Comparison of ENCODE assay signal across 1 cellular context in genomic region chr7:99562832-99563231, GRCh38.
TF ChIP-seq lines count a peak whose summit lies in the region.

No MANE protein-coding gene starts in this region.

TF ChIP-seq in HEK293, 187 proteins besides CTCF, POLR2A, EP300 and RAD21 (continued from another document and continues in another):
- no peak for TF ChIP-seq ZBTB10 (tag by site-specific recombination; IDR thresholded peaks at IDR 0.05)
- TF ChIP-seq MYNN (tag by site-specific recombination; IDR thresholded peaks at IDR 0.05; ENCODE audit: borderline replicate concordance): no peak
- TF ChIP-seq MZF1 (tag by site-specific recombination; IDR thresholded peaks at IDR 0.05; ENCODE audit: borderline replicate concordance): no peak
- TF ChIP-seq ZIC2 (tag by site-specific recombination; IDR thresholded peaks at IDR 0.05): peak; percentile 45
- TF ChIP-seq ZNF292 (tag by site-specific recombination; IDR thresholded peaks at IDR 0.05; ENCODE audit: borderline replicate concordance, low read depth): no peak
- TF ChIP-seq ZNF398 (tag by site-specific recombination; IDR thresholded peaks at IDR 0.05): peak; percentile 26; the same call in 1 of the 2 replicates
- TF ChIP-seq KLF17 (tag by site-specific recombination; IDR thresholded peaks at IDR 0.05): peak; percentile 96
- peak; percentile 68 for TF ChIP-seq ZNF335 (tag by site-specific recombination; conservative IDR thresholded peaks at IDR 0.05)
- TF ChIP-seq ZNF394 (tag by site-specific recombination; IDR thresholded peaks at IDR 0.05; ENCODE audit: borderline replicate concordance): peak; percentile 66; the same call in 1 of the 2 replicates
- no peak for TF ChIP-seq ZFP37 (tag by site-specific recombination; IDR thresholded peaks at IDR 0.05)
- TF ChIP-seq ZNF121 (tag by site-specific recombination; IDR thresholded peaks at IDR 0.05): no peak
- TF ChIP-seq ZNF311 (tag by site-specific recombination; IDR thresholded peaks at IDR 0.05; ENCODE audit: borderline replicate concordance): no peak
- no peak for TF ChIP-seq ZNF704 (tag by site-specific recombination; IDR thresholded peaks at IDR 0.05)
- peak; percentile 89 for TF ChIP-seq ZNF2 (tag by site-specific recombination; IDR thresholded peaks at IDR 0.05)
- no peak for TF ChIP-seq ZNF549 (tag by site-specific recombination; IDR thresholded peaks at IDR 0.05)
- no peak for TF ChIP-seq YY1 (tag by site-specific recombination; IDR thresholded peaks at IDR 0.05)
- TF ChIP-seq ZNF488 (tag by site-specific recombination; IDR thresholded peaks at IDR 0.05): no peak
- TF ChIP-seq ZSCAN23 (tag by site-specific recombination; IDR thresholded peaks at IDR 0.05): 0 out of 2 replicates have a peak, but pooled peaks have one; percentile 33
- no peak for TF ChIP-seq OVOL3 (tag by site-specific recombination; IDR thresholded peaks at IDR 0.05)
- TF ChIP-seq ZNF26 (tag by site-specific recombination; IDR thresholded peaks at IDR 0.05): no peak
- TF ChIP-seq IKZF3 (tag by site-specific recombination; IDR thresholded peaks at IDR 0.05): 0 out of 2 replicates have a peak, but pooled peaks have one; percentile 40
- no peak for TF ChIP-seq TCF7L2 (IDR thresholded peaks at IDR 0.05; ENCODE audit: borderline replicate concordance, low read depth, low read length)
- TF ChIP-seq ZNF621 (tag by site-specific recombination; IDR thresholded peaks at IDR 0.05): no peak
- TF ChIP-seq ZNF658 (tag by site-specific recombination; IDR thresholded peaks at IDR 0.05): no peak
- no peak for TF ChIP-seq ZBTB1 (tag by site-specific recombination; IDR thresholded peaks at IDR 0.05)
- peak; percentile 73 for TF ChIP-seq ZNF639 (tag by site-specific recombination; IDR thresholded peaks at IDR 0.05)
- TF ChIP-seq ZEB2 (tag by site-specific recombination; IDR thresholded peaks at IDR 0.05): peak; percentile 89
- TF ChIP-seq ZNF148 (tag by site-specific recombination; IDR thresholded peaks at IDR 0.05; ENCODE audit: borderline replicate concordance): no peak
- no peak for TF ChIP-seq ZNF510 (tag by site-specific recombination; IDR thresholded peaks at IDR 0.05; ENCODE audit: insufficient replicate concordance)
- peak; percentile 89 for TF ChIP-seq GFI1B (tag by site-specific recombination; IDR thresholded peaks at IDR 0.05)
- TF ChIP-seq ZNF596 (tag by site-specific recombination; IDR thresholded peaks at IDR 0.05): no peak
- no peak for TF ChIP-seq ZNF654 (tag by site-specific recombination; IDR thresholded peaks at IDR 0.05; ENCODE audit: low read depth)
- 0 out of 2 replicates have a peak, but pooled peaks have one; percentile 70 for TF ChIP-seq ZNF391 (tag by site-specific recombination; IDR thresholded peaks at IDR 0.05; ENCODE audit: borderline replicate concordance, low read depth)
- peak; percentile 62; the same call in 1 of the 2 replicates for TF ChIP-seq KLF7 (tag by site-specific recombination; IDR thresholded peaks at IDR 0.05; ENCODE audit: borderline replicate concordance)
- TF ChIP-seq ZNF561 (tag by site-specific recombination; IDR thresholded peaks at IDR 0.05; ENCODE audit: borderline replicate concordance): no peak
- peak; percentile 57; the same call in 1 of the 2 replicates for TF ChIP-seq PATZ1 (tag by site-specific recombination; IDR thresholded peaks at IDR 0.05)
- 0 out of 2 replicates have a peak, but pooled peaks have one; percentile 37 for TF ChIP-seq ZNF843 (tag by site-specific recombination; IDR thresholded peaks at IDR 0.05)
- no peak for TF ChIP-seq ZNF132 (tag by site-specific recombination; IDR thresholded peaks at IDR 0.05; ENCODE audit: borderline replicate concordance)
- TF ChIP-seq REPIN1 (tag by site-specific recombination; IDR thresholded peaks at IDR 0.05; ENCODE audit: low read depth): no peak
- peak; percentile 76; the same call in 1 of the 2 replicates for TF ChIP-seq ZNF24 (tag by site-specific recombination; IDR thresholded peaks at IDR 0.05)
- TF ChIP-seq ZNF580 (tag by site-specific recombination; IDR thresholded peaks at IDR 0.05): no peak
- TF ChIP-seq ZBTB8A (tag by site-specific recombination; IDR thresholded peaks at IDR 0.05): no peak
- TF ChIP-seq GLI2 (tag by site-specific recombination; IDR thresholded peaks at IDR 0.05; ENCODE audit: borderline replicate concordance, low read depth): no peak
- TF ChIP-seq SP2 (tag by site-specific recombination; IDR thresholded peaks at IDR 0.05): peak; percentile 22; the same call in 1 of the 2 replicates
- TF ChIP-seq PBX3 (CRISPR knock-in tag; IDR thresholded peaks at IDR 0.05): no peak
- TF ChIP-seq ZNF112 (tag by site-specific recombination; IDR thresholded peaks at IDR 0.05): no peak
- no peak for TF ChIP-seq ZNF37A (tag by site-specific recombination; IDR thresholded peaks at IDR 0.05)
- TF ChIP-seq KLF16 (tag by site-specific recombination; IDR thresholded peaks at IDR 0.05): no peak
- TF ChIP-seq TRIM28 (IDR thresholded peaks at IDR 0.05; ENCODE audit: borderline replicate concordance, low read length): no peak
- no peak for TF ChIP-seq ZNF10 (tag by site-specific recombination; IDR thresholded peaks at IDR 0.05)
- no peak for TF ChIP-seq ZNF114 (tag by site-specific recombination; IDR thresholded peaks at IDR 0.05)
- no peak for TF ChIP-seq ZNF514 (tag by site-specific recombination; IDR thresholded peaks at IDR 0.05)
